ENCODE assay signal across 14 cellular contexts in the genomic region with DNA sequence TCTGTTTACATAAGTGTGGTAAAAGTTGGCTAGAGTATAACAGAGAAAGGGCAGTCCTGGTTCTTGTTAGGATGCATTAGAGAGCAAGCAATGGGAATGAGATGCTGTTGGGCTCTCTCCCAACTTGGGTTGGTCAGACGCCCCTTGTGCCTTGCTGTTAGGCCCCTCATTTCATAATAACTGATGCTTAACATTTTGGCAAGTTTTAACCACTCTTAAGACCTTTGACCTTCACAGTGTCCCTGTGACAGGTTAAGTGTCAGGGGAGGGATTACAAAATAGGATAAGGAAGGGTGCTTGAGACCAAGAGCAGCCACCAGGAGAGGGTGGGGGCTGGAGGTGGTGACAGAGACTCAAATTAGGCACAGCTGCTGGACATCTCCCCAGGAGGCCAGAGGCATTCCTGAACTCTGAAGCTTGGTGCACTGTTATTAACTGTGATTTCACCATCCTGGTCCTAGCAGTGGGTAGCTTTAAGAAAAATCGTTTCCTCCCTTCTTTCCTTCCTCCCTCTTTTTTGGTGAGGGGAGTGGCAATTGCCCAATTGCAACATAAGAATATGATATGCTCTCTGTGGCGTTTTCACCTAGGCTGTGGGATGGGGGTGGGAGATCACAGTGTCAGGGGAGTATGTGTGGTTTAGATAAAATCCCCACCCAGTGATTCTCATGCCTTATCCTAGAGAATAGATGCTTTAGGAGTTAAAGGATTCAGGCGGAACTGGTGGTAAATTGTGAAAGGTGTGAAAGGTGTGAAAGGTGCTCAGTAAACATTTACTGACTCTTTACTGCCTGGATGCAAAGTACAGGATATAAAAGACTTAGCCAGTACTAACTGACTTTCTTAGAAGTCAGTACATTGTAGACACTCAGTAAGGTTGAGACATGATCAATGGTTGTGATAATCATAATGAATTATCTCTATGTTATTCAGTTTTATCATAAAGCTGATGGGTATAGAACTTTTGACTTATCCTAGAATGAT.
DNase-seq lines count a peak whose midpoint lies in the region; ATAC-seq and TF ChIP-seq lines count a peak whose summit lies in the region.
"Had no signal": no experiment of that assay in that cellular context is flagged by ENCODE, and none has a peak within 500 bp of the region (broad histone marks: within the 10 kb centered on the region; RNA-seq: fewer than 3 reads in every experiment).

No MANE protein-coding gene starts in this region.

- ATAC-seq in body of pancreas (peak; percentile 60), right cardiac atrium (peak; percentile 96), HG03196 (IDR thresholded peaks at IDR 0.05; ENCODE audit: unreplicated experiment) (no peak)
- ATAC-seq in stimulated activated effector memory CD8-positive, alpha-beta T cell treated with anti-CD3 and anti-CD28 coated beads, Interleukin-12 subunit alpha, Interleukin-12 subunit beta, amount 100 ng/mL, for 72 hours: peak; percentile 21
- ATAC-seq: GM23338, K562 had no signal

- H3K27me3 ChIP-seq in body of pancreas (no peaks in the 10 kb centered on the region), right cardiac atrium (ENCODE audit: control insufficient read depth, insufficient read depth) (no peaks in the 10 kb centered on the region)
- H3K27me3 ChIP-seq: esophagus muscularis mucosa, uterus had no signal

- no peaks in the 10 kb centered on the region for H3K9me3 ChIP-seq in body of pancreas
- no peaks in the 10 kb centered on the region for H3K9me3 ChIP-seq in right cardiac atrium (ENCODE audit: control insufficient read depth, low read length)
- H3K9me3 ChIP-seq: esophagus muscularis mucosa, uterus had no signal

- CTCF ChIA-PET in GM10248 (lab: Yijun Ruan, JAX): interaction anchor here (1.1 to 7.0 kb wide), 4 partner anchors 8 to 846 kb away, joined by 3 to 64 read pairs (median 6); no protein-coding TSS in a partner anchor

- H3K27ac ChIP-seq in body of pancreas: peak overlapping the region in 2 of 4 donors; percentile 3 to 28
- H3K27ac ChIP-seq in right cardiac atrium (ENCODE audit: low read length): peak overlapping the region; percentile 66
- H3K27ac ChIP-seq: uterus had no signal

- WGBS in body of pancreas, 2 donors: 27 to 33% methylated on average over 4 of the region's 4 CpGs
- 30% methylated on average over 4 of the region's 4 CpGs for WGBS in right cardiac atrium

- POLR2A ChIA-PET in GM10248 (lab: Yijun Ruan, JAX): no interaction called here

- no peaks in the 10 kb centered on the region for H3K4me1 Mint-ChIP-seq in stimulated activated effector memory CD8-positive, alpha-beta T cell treated with anti-CD3 and anti-CD28 coated beads, Interleukin-12 subunit alpha, Interleukin-12 subunit beta, amount 100 ng/mL, for 72 hours
- H3K4me1 Mint-ChIP-seq: GM23338 had no signal

- TF ChIP-seq POLR2A in body of pancreas (IDR thresholded peaks at IDR 0.05): no peak

- H3K4me3 Mint-ChIP-seq in stimulated activated effector memory CD8-positive, alpha-beta T cell treated with anti-CD3 and anti-CD28 coated beads, Interleukin-12 subunit alpha, Interleukin-12 subunit beta, amount 100 ng/mL, for 72 hours: no peak overlapping the region
- H3K4me3 Mint-ChIP-seq: GM23338 had no signal

- H3K27ac Mint-ChIP-seq in stimulated activated effector memory CD8-positive, alpha-beta T cell treated with anti-CD3 and anti-CD28 coated beads, Interleukin-12 subunit alpha, Interleukin-12 subunit beta, amount 100 ng/mL, for 72 hours: no peak overlapping the region
- H3K27ac Mint-ChIP-seq: GM23338 had no signal

- H3K36me3 ChIP-seq in body of pancreas (replicated peaks in 1 of 2; ENCODE audit: insufficient read depth in 1 of 2, low read depth in 2 of 2): no peaks in the 10 kb centered on the region
- H3K36me3 ChIP-seq: esophagus muscularis mucosa, uterus had no signal

- no peaks in the 10 kb centered on the region for H3K36me3 Mint-ChIP-seq in stimulated activated effector memory CD8-positive, alpha-beta T cell treated with anti-CD3 and anti-CD28 coated beads, Interleukin-12 subunit alpha, Interleukin-12 subunit beta, amount 100 ng/mL, for 72 hours

- DNase-seq in GM04504 (ENCODE audit: low read depth): peak; percentile 61
- DNase-seq in body of pancreas: peak in 3 of 4 donors; percentile 13 to 20 (median 16)
- DNase-seq in right cardiac atrium: peak; percentile 77 to 88 (median 84)
- DNase-seq in stimulated activated effector memory CD8-positive, alpha-beta T cell treated with anti-CD3 and anti-CD28 coated beads, Interleukin-12 subunit alpha, Interleukin-12 subunit beta, amount 100 ng/mL, for 72 hours (ENCODE audit: low spot score in 2 of 2): no peak
- no peak for DNase-seq in NCI-H526 treated with DMSO at 0.1 percent for 48 hours (lab: John Stamatoyannopoulos, UW)
- DNase-seq in GM10248 (ENCODE audit: extremely low spot score): no peak
- no peak for DNase-seq in MV-4-11 (lab: John Stamatoyannopoulos, UW)
- DNase-seq: Calu3, caudate nucleus, uterus had no signal

- intact Hi-C loops in body of pancreas (cut with DNase I) (loop anchor here (5.0 kb wide), 1 partner anchor 839 kb away; no protein-coding TSS in a partner anchor), right cardiac atrium (cut with DNase I) (loop anchor here (5.0 to 10.0 kb wide), 6 partner anchors 152 to 842 kb away; a partner anchor contains a TSS)

- no peaks in the 10 kb centered on the region for H3K9me3 Mint-ChIP-seq in stimulated activated effector memory CD8-positive, alpha-beta T cell treated with anti-CD3 and anti-CD28 coated beads, Interleukin-12 subunit alpha, Interleukin-12 subunit beta, amount 100 ng/mL, for 72 hours
- H3K9me3 Mint-ChIP-seq: GM23338 had no signal

- H3K4me1 ChIP-seq in body of pancreas: peaks cover 14% of the 10 kb centered on the region
- H3K4me1 ChIP-seq in right cardiac atrium (ENCODE audit: control insufficient read depth, insufficient read depth, low read length): peaks cover 3% of the 10 kb centered on the region
- H3K4me1 ChIP-seq: uterus had no signal

- TF ChIP-seq CTCF in body of pancreas (IDR thresholded peaks at IDR 0.05) (no peak), GM10248 (IDR thresholded peaks at IDR 0.05; ENCODE audit: control extremely low read depth, extremely low read depth, low read depth, missing control alignments) (no peak)

- H3K4me3 ChIP-seq in body of pancreas (no peak overlapping the region), right cardiac atrium (ENCODE audit: low read length) (no peak overlapping the region)
- H3K4me3 ChIP-seq: esophagus muscularis mucosa, GM23338, K562, uterus had no signal

Comparison
In these comparisons a context has a peak if more than half of its experiments do, and no peak if none do; other contexts are left out.
1. DNase-seq: peak in GM04504 (single experiment), body of pancreas (3 of 4) and right cardiac atrium (3 of 3); none in stimulated activated effector memory CD8-positive, alpha-beta T cell treated with anti-CD3 and anti-CD28 coated beads, Interleukin-12 subunit alpha, Interleukin-12 subunit beta, amount 100 ng/mL, for 72 hours (0 of 2), NCI-H526 treated with DMSO at 0.1 percent for 48 hours (single experiment), GM10248 (single experiment) and MV-4-11 (single experiment).